In the genomic region with DNA sequence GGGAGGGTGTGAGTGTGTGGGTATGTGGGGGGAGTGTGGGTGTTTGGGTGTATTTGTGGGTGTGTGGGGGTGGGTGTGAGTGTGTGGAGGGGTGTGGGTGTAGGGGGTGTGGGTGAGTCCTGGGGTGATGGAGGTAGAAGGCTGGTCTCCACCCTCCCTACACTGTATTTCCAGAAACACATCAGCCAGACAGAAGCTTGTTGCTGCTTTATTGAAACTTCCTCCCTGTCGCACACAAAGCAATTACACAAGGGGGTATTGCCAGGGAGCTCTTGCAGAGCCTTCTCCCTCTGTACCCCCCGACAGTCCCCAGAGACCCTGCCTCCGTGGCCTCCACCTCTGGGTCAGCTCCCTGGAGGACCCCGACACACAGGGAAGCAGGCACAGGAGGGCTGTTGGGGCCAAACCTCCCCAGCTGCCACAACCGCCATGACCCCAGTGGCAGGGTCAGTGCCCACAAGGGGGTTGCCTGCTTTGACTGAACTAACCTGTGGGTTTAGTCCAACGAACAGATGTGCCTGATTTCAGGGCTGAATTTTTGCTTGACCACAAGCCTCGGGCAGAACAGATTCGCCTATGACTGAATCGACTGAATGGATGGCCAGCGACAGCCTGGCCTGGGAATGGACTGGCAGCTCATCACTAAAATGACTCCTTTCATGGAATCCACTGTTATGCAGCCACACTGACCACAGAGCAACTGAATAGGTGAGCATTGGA, we compare ENCODE assay signal across 11 cellular contexts. TPM values are rescaled to one million over a fixed set of nuclear protein-coding genes. Genes with fewer than 3 reads are reported as not detected.
A peak's percentile ranks its signal among the peaks of the same experiment; 100 is the strongest.
DNase-seq lines count a peak whose midpoint lies in the region; ATAC-seq and TF ChIP-seq lines count a peak whose summit lies in the region.
"Had no signal": no experiment of that assay in that cellular context is flagged by ENCODE, and none has a peak within 500 bp of the region (broad histone marks: within the 10 kb centered on the region; RNA-seq: fewer than 3 reads in every experiment).

No MANE protein-coding gene starts in this region.

- DNase-seq in T-cell (no peak), iris pigment epithelial cell (ENCODE audit: low read depth) (peak; percentile 10), SK-N-DZ (ENCODE audit: low spot score) (no peak), osteocyte (ENCODE audit: extremely low spot score, unreplicated experiment) (no peak), coronary artery (ENCODE audit: low spot score) (no peak)
- no peak for DNase-seq in effector CD4-positive, alpha-beta T cell
- DNase-seq: NCI-H526, tibial artery had no signal

- TF ChIP-seq CTCF in osteocyte (IDR thresholded peaks at IDR 0.05) (no peak), coronary artery (IDR thresholded peaks at IDR 0.05) (no peak)

- H3K27me3 Mint-ChIP-seq in T-cell (no peaks in the 10 kb centered on the region), osteocyte (ENCODE audit: unreplicated experiment) (no peaks in the 10 kb centered on the region)

- H3K4me3 ChIP-seq in BLaER1 treated with 17β-estradiol and CSF1 and Interleukin-3, amounts not matched to agents 10 nM and 100 nM, result 0 out of 20 replicates have a peak overlapping the region, but pooled peaks of 1 of the 10 experiments have one; percentile 1
- no peak overlapping the region for H3K4me3 ChIP-seq in coronary artery
- H3K4me3 ChIP-seq: tibial artery had no signal

- no peaks in the 10 kb centered on the region for H3K9me3 ChIP-seq in BLaER1 treated with 17β-estradiol and CSF1 and Interleukin-3, amounts not matched to agents 10 nM and 100 nM (replicated peaks in 1 of 11)
- H3K9me3 ChIP-seq: tibial artery had no signal

- H3K36me3 ChIP-seq in BLaER1 treated with 17β-estradiol and CSF1 and Interleukin-3, amounts not matched to agents 10 nM and 100 nM, result peaks cover 51 to 52% (median 51%) of the 10 kb centered on the region in 11 experiments

- H3K4me2 ChIP-seq in BLaER1 treated with 17β-estradiol and CSF1 and Interleukin-3, amounts not matched to agents 10 nM and 100 nM, result peak overlapping the region; percentile 35 to 99 (median 88); a peak in 21 of 22 replicates

- peak; percentile 46 for ATAC-seq in GM19463 (IDR thresholded peaks at IDR 0.05; ENCODE audit: unreplicated experiment)
- peak; percentile 33 to 59 (median 51) for ATAC-seq in T-cell (replicated peaks in 1 of 4)
- ATAC-seq: sciatic nerve had no signal

- peaks cover 51 to 93% (median 65%) of the 10 kb centered on the region in 11 experiments for H4K20me1 ChIP-seq in BLaER1 treated with 17β-estradiol and CSF1 and Interleukin-3, amounts not matched to agents 10 nM and 100 nM

- H3K4me1 Mint-ChIP-seq in T-cell (peaks cover 18 to 43% (median 26%) of the 10 kb centered on the region in 3 donors), osteocyte (ENCODE audit: unreplicated experiment) (peaks cover 18% of the 10 kb centered on the region)

- CTCF ChIA-PET in T-cell (lab: Charles Lee), result interaction anchor here in 1 of 2 donors (1.8 kb wide), 1 partner anchor 11 kb away, joined by 13 read pairs; no protein-coding TSS in a partner anchor

- peak overlapping the region in 10 of 11 experiments; percentile 34 to 78 (median 67); a peak in 18 of 22 replicates for H3K27ac ChIP-seq in BLaER1 treated with 17β-estradiol and CSF1 and Interleukin-3, amounts not matched to agents 10 nM and 100 nM
- H3K27ac ChIP-seq in coronary artery, result no peak overlapping the region
- H3K27ac ChIP-seq: tibial artery had no signal

- peaks cover 0 to 3% (median 0%) of the 10 kb centered on the region in 11 experiments; a peak in 1 of 22 replicates for H3K27me3 ChIP-seq in BLaER1 treated with 17β-estradiol and CSF1 and Interleukin-3, amounts not matched to agents 10 nM and 100 nM

- H3K36me3 Mint-ChIP-seq in T-cell, result peaks cover 38% of the 10 kb centered on the region
- no peaks in the 10 kb centered on the region for H3K36me3 Mint-ChIP-seq in osteocyte (ENCODE audit: unreplicated experiment)

- H3K27ac Mint-ChIP-seq in T-cell (peak overlapping the region; percentile 70 to 72), osteocyte (ENCODE audit: unreplicated experiment) (no peak overlapping the region)

- H3K9me3 Mint-ChIP-seq in T-cell (no peaks in the 10 kb centered on the region), osteocyte (ENCODE audit: unreplicated experiment) (no peaks in the 10 kb centered on the region)

- POLR2A ChIA-PET in T-cell (lab: Charles Lee), result interaction anchor here in 1 of 2 donors (0.6 to 1.2 kb wide), 2 partner anchors 12 to 912 kb away, joined by 5 to 7 read pairs; a partner anchor contains a TSS

- H3K4me3 Mint-ChIP-seq in T-cell (peak overlapping the region in 1 of 3 donors; percentile 58), osteocyte (ENCODE audit: unreplicated experiment) (no peak overlapping the region)

- H3K9ac ChIP-seq in BLaER1 treated with 17β-estradiol and CSF1 and Interleukin-3, amounts not matched to agents 10 nM and 100 nM, result peak overlapping the region in 8 of 11 experiments; percentile 28 to 63 (median 55); a peak in 15 of 22 replicates

- peaks cover 85 to 100% (median 99%) of the 10 kb centered on the region in 10 experiments for H3K4me1 ChIP-seq in BLaER1 treated with 17β-estradiol and CSF1 and Interleukin-3, amounts not matched to agents 10 nM and 100 nM
- H3K4me1 ChIP-seq: tibial artery had no signal

RNA-seq across cellular contexts. Expression of a gene that starts 9.1 kb away (rescaled TPM):
- total RNA-seq in T-cell (1 to 10 TPM in 2 of 5 donors, under 1 TPM in 3; 0.20 to 5.5 (median 0.60) TPM), osteocyte (0.39 and 0.99 TPM in 2 replicates)
- not detected in 2 replicates for polyA plus RNA-seq in SK-N-DZ (2014; cell fraction: cytosol; rRNA removed)
- polyA plus RNA-seq in SK-N-DZ (2014; cell fraction: nucleus; rRNA removed), result 1.6 TPM in 1 of 2 replicates, not detected in the other

RNA-seq across cellular contexts. Expression of a gene that starts 25.1 kb away (rescaled TPM):
- total RNA-seq in T-cell (100 to 1,000 TPM; 529 to 586 (median 559) TPM), osteocyte (not detected in 2 replicates)
- not detected in 2 replicates for polyA plus RNA-seq in SK-N-DZ (2014; cell fraction: cytosol; rRNA removed)
- not detected in 2 replicates for polyA plus RNA-seq in SK-N-DZ (2014; cell fraction: nucleus; rRNA removed)

Comparison
In these comparisons a context has a peak if more than half of its experiments do, and no peak if none do; other contexts are left out.
1. H3K27ac ChIP-seq: peak in BLaER1 treated with 17β-estradiol and CSF1 and Interleukin-3, amounts not matched to agents 10 nM and 100 nM (10 of 11); none in coronary artery (0 of 2).
2. RNA of a gene that starts 25.1 kb away (total RNA-seq): 529 to 586 TPM in T-cell; not detected in osteocyte; every median in the first group is over 100 times any median in the second.